ENCODE assay signal across 8 cellular contexts in the genomic region with DNA sequence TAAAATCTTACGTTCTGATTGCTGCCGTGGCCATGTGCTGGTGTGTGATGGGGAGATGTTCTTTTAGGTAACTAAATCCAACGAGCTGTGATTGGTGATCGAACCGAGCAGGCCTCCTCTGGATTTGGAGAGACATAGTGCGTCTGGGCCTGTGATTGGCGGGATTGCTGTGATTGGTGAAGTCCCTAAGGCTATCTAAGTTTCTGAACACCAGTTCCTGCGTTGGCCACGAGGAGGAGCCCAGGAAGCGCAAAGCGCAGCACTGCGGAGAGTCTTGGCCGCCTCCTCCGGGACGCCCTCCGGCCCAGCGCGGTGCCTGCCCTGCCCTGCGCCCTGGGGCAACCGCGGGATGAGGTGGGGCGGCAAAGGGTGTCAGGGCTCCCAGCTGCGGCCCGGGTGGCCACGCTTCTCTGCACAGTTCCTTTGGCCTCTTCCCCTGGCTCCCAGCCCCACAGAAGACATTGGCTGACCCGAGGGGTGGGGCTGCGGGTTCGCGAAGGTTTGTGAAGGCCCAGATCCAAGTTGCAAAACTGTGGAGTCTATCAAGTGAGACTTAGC. TPM values are rescaled to one million over a fixed set of nuclear protein-coding genes. Genes with fewer than 3 reads are reported as not detected.
DNase-seq lines count a peak whose midpoint lies in the region; ATAC-seq and TF ChIP-seq lines count a peak whose summit lies in the region.

No MANE protein-coding gene starts in this region.

- peak; percentile 95 for TF ChIP-seq CTCF in GM12864 (IDR thresholded peaks at IDR 0.05; ENCODE audit: low read depth, low read length, missing control alignments)
- peak; percentile 76 for TF ChIP-seq CTCF in nephron progenitor cell (IDR thresholded peaks at IDR 0.05)

- H3K27me3 Mint-ChIP-seq in nephron progenitor cell (ENCODE audit: low read depth, poor library complexity): peaks cover 12% of the 10 kb centered on the region
- H3K27me3 Mint-ChIP-seq in stimulated activated naive CD8-positive, alpha-beta T cell treated with anti-CD3 and anti-CD28 coated beads, Interleukin-15, amount 100 ng/mL, for 72 hours: no peaks in the 10 kb centered on the region

- H3K27ac Mint-ChIP-seq in nephron progenitor cell: no peak overlapping the region
- H3K27ac Mint-ChIP-seq in stimulated activated naive CD8-positive, alpha-beta T cell treated with anti-CD3 and anti-CD28 coated beads, Interleukin-15, amount 100 ng/mL, for 72 hours: no peak overlapping the region

- peaks cover 13% of the 10 kb centered on the region for H3K4me1 Mint-ChIP-seq in nephron progenitor cell
- H3K4me1 Mint-ChIP-seq in stimulated activated naive CD8-positive, alpha-beta T cell treated with anti-CD3 and anti-CD28 coated beads, Interleukin-15, amount 100 ng/mL, for 72 hours: peaks cover 16% of the 10 kb centered on the region

- H3K4me3 Mint-ChIP-seq in nephron progenitor cell: peak overlapping the region; percentile 17
- peak overlapping the region; percentile 61 to 63 for H3K4me3 Mint-ChIP-seq in stimulated activated naive CD8-positive, alpha-beta T cell treated with anti-CD3 and anti-CD28 coated beads, Interleukin-15, amount 100 ng/mL, for 72 hours

- ATAC-seq in stimulated activated naive CD8-positive, alpha-beta T cell treated with anti-CD3 and anti-CD28 coated beads, Interleukin-15, amount 100 ng/mL, for 72 hours: peak; percentile 92
- ATAC-seq in HG03139 (IDR thresholded peaks at IDR 0.05; ENCODE audit: unreplicated experiment): no peak

- H3K36me3 Mint-ChIP-seq in nephron progenitor cell (ENCODE audit: low read depth): no peaks in the 10 kb centered on the region

- no peak overlapping the region for H3K4me3 ChIP-seq in GM12864 (ENCODE audit: low read depth, low read length)

- DNase-seq in GM12864 (ENCODE audit: low read depth) (peak; percentile 15), HT1080 (ENCODE audit: low read depth) (peak; percentile 72), fibroblast of peridontal ligament (ENCODE audit: extremely low read depth) (peak; percentile 73), nephron progenitor cell (peak; percentile 82)
- DNase-seq in activated T-cell treated with anti-CD3 and anti-CD28 coated beads, Interleukin-2, amount 50 U/mL, for 1 hour: peak; percentile 68
- DNase-seq in stimulated activated naive CD8-positive, alpha-beta T cell treated with anti-CD3 and anti-CD28 coated beads, Interleukin-15, amount 100 ng/mL, for 72 hours: peak; percentile 64 to 75

- no peaks in the 10 kb centered on the region for H3K9me3 Mint-ChIP-seq in nephron progenitor cell
- no peaks in the 10 kb centered on the region for H3K9me3 Mint-ChIP-seq in stimulated activated naive CD8-positive, alpha-beta T cell treated with anti-CD3 and anti-CD28 coated beads, Interleukin-15, amount 100 ng/mL, for 72 hours

TF ChIP-seq in PFSK-1, 5 proteins besides CTCF, POLR2A, EP300 and RAD21:
- TF ChIP-seq, protein P1, sequence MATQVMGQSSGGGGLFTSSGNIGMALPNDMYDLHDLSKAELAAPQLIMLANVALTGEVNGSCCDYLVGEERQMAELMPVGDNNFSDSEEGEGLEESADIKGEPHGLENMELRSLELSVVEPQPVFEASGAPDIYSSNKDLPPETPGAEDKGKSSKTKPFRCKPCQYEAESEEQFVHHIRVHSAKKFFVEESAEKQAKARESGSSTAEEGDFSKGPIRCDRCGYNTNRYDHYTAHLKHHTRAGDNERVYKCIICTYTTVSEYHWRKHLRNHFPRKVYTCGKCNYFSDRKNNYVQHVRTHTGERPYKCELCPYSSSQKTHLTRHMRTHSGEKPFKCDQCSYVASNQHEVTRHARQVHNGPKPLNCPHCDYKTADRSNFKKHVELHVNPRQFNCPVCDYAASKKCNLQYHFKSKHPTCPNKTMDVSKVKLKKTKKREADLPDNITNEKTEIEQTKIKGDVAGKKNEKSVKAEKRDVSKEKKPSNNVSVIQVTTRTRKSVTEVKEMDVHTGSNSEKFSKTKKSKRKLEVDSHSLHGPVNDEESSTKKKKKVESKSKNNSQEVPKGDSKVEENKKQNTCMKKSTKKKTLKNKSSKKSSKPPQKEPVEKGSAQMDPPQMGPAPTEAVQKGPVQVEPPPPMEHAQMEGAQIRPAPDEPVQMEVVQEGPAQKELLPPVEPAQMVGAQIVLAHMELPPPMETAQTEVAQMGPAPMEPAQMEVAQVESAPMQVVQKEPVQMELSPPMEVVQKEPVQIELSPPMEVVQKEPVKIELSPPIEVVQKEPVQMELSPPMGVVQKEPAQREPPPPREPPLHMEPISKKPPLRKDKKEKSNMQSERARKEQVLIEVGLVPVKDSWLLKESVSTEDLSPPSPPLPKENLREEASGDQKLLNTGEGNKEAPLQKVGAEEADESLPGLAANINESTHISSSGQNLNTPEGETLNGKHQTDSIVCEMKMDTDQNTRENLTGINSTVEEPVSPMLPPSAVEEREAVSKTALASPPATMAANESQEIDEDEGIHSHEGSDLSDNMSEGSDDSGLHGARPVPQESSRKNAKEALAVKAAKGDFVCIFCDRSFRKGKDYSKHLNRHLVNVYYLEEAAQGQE (IDR thresholded peaks at IDR 0.05; ENCODE audit: insufficient read depth in 1 of 2, low read depth in 2 of 2, low read length in 2 of 2): no peak
- TF ChIP-seq FOXP2 (optimal IDR thresholded peaks at IDR 0.05; ENCODE audit: borderline replicate concordance, extremely low read depth, extremely low read length, insufficient read depth): peak; percentile 50

RNA-seq across cellular contexts. Expression of a gene that starts 33.0 kb away (rescaled TPM):
- total RNA-seq in HT1080 (2014; rRNA removed; shearing (Covaris generic)): 0.34 TPM in 1 of 2 replicates, not detected in the other
- polyA plus RNA-seq in HT1080 (2015; cell fraction: cytosol; rRNA removed): not detected in 2 replicates
- polyA plus RNA-seq in HT1080 (2015; cell fraction: nucleus; rRNA removed): not detected in 2 replicates
- 0.06 TPM for polyA plus RNA-seq in PFSK-1 (2012; ENCODE audit: insufficient read length, low read depth)

RNA-seq across cellular contexts. Expression of a gene that starts 51.7 kb away (rescaled TPM):
- not detected in 2 replicates for total RNA-seq in HT1080 (2014; rRNA removed; shearing (Covaris generic))
- polyA plus RNA-seq in HT1080 (2015; cell fraction: cytosol; rRNA removed): not detected in 2 replicates
- not detected in 2 replicates for polyA plus RNA-seq in HT1080 (2015; cell fraction: nucleus; rRNA removed)
- polyA plus RNA-seq in PFSK-1 (2012; ENCODE audit: insufficient read length, low read depth): not detected

Comparison
In these comparisons a context has a peak if more than half of its experiments do, and no peak if none do; other contexts are left out.
1. DNase-seq: peak in every context shown above with its lines; median percentile 82 in nephron progenitor cell; 73 in fibroblast of peridontal ligament; 72 in HT1080; 70 in stimulated activated naive CD8-positive, alpha-beta T cell treated with anti-CD3 and anti-CD28 coated beads, Interleukin-15, amount 100 ng/mL, for 72 hours; 68 in activated T-cell treated with anti-CD3 and anti-CD28 coated beads, Interleukin-2, amount 50 U/mL, for 1 hour; 15 in GM12864.